In the genomic region with DNA sequence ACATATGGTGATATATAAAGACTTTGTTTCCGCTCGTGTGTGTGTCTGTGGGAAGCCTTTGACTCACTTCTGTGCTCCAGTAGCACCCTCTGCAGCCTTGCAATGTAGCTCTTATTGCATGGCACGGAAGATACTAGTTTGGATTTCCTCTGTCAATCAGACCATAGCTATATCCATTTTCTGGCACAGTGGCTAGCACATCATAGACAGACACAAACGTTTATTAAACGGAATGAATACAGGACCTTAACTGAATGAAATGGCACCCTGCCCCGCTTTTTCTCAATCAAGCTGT, we compare ENCODE assay signal across 1 cellular context.
A peak's percentile ranks its signal among the peaks of the same experiment; 100 is the strongest.
TF ChIP-seq lines count a peak whose summit lies in the region.

No MANE protein-coding gene starts in this region.

TF ChIP-seq in H1, 55 proteins besides CTCF, POLR2A, EP300 and RAD21:
- TF ChIP-seq CHD1 (IDR thresholded peaks at IDR 0.05; ENCODE audit: low read depth, low read length) (no peak), NRF1 (IDR thresholded peaks at IDR 0.05; ENCODE audit: low read depth, low read length) (no peak), BCL11A (IDR thresholded peaks at IDR 0.05; ENCODE audit: low read depth in 2 of 2, low read length in 2 of 2) (no peak), KDM5A (IDR thresholded peaks at IDR 0.05; ENCODE audit: low read length) (0 out of 2 replicates have a peak, but pooled peaks have one; percentile 3), ZNF274 (IDR thresholded peaks at IDR 0.05; ENCODE audit: borderline replicate concordance, extremely low read depth, low read length) (no peak), SP2 (IDR thresholded peaks at IDR 0.05; ENCODE audit: low read length) (no peak), HDAC6 (IDR thresholded peaks at IDR 0.05; ENCODE audit: low read depth, low read length) (no peak)
- TF ChIP-seq, protein P1, sequence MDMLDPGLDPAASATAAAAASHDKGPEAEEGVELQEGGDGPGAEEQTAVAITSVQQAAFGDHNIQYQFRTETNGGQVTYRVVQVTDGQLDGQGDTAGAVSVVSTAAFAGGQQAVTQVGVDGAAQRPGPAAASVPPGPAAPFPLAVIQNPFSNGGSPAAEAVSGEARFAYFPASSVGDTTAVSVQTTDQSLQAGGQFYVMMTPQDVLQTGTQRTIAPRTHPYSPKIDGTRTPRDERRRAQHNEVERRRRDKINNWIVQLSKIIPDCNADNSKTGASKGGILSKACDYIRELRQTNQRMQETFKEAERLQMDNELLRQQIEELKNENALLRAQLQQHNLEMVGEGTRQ (IDR thresholded peaks at IDR 0.05; ENCODE audit: low read length) = no peak
TF ChIP-seq in H1: peak in this region for 1.
